Comparison of ENCODE assay signal across 20 cellular contexts in genomic region chr21:36549470-36549869, GRCh38.
DNase-seq lines count a peak whose midpoint lies in the region; ATAC-seq, FAIRE-seq and TF ChIP-seq lines count a peak whose summit lies in the region.
"Had no signal": no experiment of that assay in that cellular context is flagged by ENCODE, and none has a peak within 500 bp of the region (broad histone marks: within the 10 kb centered on the region; RNA-seq: fewer than 3 reads in every experiment).

No MANE protein-coding gene starts in this region.

- no peak overlapping the region for H3K27ac Mint-ChIP-seq in GM23338
- no peak overlapping the region for H3K27ac Mint-ChIP-seq in osteocyte (ENCODE audit: unreplicated experiment)
- H3K27ac Mint-ChIP-seq in stimulated activated naive B cell treated with anti-CD40 and anti-IgM and Interleukin-4, amounts not matched to agents 10 μg/mL and 1 μg/mL and 100 μg/mL, for 72 hours, result no peak overlapping the region
- H3K27ac Mint-ChIP-seq: IgD-negative memory B cell had no signal

- no peak overlapping the region for H2BK120ac ChIP-seq in H1 (replicated peaks; ENCODE audit: low read depth, low read length)

- H3K9me2 ChIP-seq in GM23338 (ENCODE audit: insufficient read depth), result 0 out of 2 replicates have a peak, but pooled peaks cover 6% of the 10 kb centered on the region

- H3K18ac ChIP-seq in H1 (ENCODE audit: extremely low read depth, low read length), result no peak overlapping the region

- H3K36me3 ChIP-seq in GM23338 (ENCODE audit: insufficient read depth) (no peaks in the 10 kb centered on the region), H1 (ENCODE audit: control insufficient read depth in 2 of 4, insufficient read depth in 4 of 4, low read length in 3 of 4) (no peaks in the 10 kb centered on the region)
- H3K36me3 ChIP-seq: BE2C, HAP-1 had no signal

- POLR2A ChIA-PET in H1 (lab: Charles Lee; ENCODE audit: partially characterized antibody), result no interaction called here

- H2AFZ ChIP-seq in GM23338 (no peak overlapping the region), H1 (ENCODE audit: low read length) (no peak overlapping the region)

- H3K4me1 Mint-ChIP-seq in GM23338 (peaks cover 16% of the 10 kb centered on the region; the same call in 2 of the 3 replicates), osteocyte (ENCODE audit: unreplicated experiment) (peaks cover 11% of the 10 kb centered on the region)
- peaks cover 0 to 2% of the 10 kb centered on the region in 2 donors for H3K4me1 Mint-ChIP-seq in stimulated activated naive B cell treated with anti-CD40 and anti-IgM and Interleukin-4, amounts not matched to agents 10 μg/mL and 1 μg/mL and 100 μg/mL, for 72 hours
- H3K4me1 Mint-ChIP-seq: CD4-positive, CD25-positive, alpha-beta regulatory T cell; CD8-positive, alpha-beta memory T cell; IgD-negative memory B cell had no signal

- H3K4ac ChIP-seq in H1 (replicated peaks; ENCODE audit: insufficient read length, low read depth, low read length), result no peak overlapping the region

- H3K79me1 ChIP-seq in H1 (ENCODE audit: low read depth, low read length), result no peaks in the 10 kb centered on the region

- H3K23ac ChIP-seq in H1 (ENCODE audit: insufficient read length), result no peak overlapping the region

- H3K36me3 Mint-ChIP-seq in GM23338 (ENCODE audit: low read depth) (no peaks in the 10 kb centered on the region), osteocyte (ENCODE audit: unreplicated experiment) (no peaks in the 10 kb centered on the region)
- no peaks in the 10 kb centered on the region for H3K36me3 Mint-ChIP-seq in stimulated activated naive B cell treated with anti-CD40 and anti-IgM and Interleukin-4, amounts not matched to agents 10 μg/mL and 1 μg/mL and 100 μg/mL, for 72 hours
- H3K36me3 Mint-ChIP-seq: CD4-positive, CD25-positive, alpha-beta regulatory T cell; CD8-positive, alpha-beta memory T cell; IgD-negative memory B cell had no signal

- no peak overlapping the region for H4K8ac ChIP-seq in H1 (ENCODE audit: extremely low read depth, insufficient read depth, low read length)

- H3K23me2 ChIP-seq in H1 (ENCODE audit: low read depth, low read length), result no peaks in the 10 kb centered on the region

- no peaks in the 10 kb centered on the region for H3F3A ChIP-seq in GM23338 (replicated peaks; ENCODE audit: low read depth)

- no peak for FAIRE-seq in H1 (lab: Jason Lieb, UNC)
- FAIRE-seq: A204.1, D721Med, G401.6, GM12891, HepG2 had no signal

- no peak overlapping the region; the same call in 1 of the 2 replicates for H2BK5ac ChIP-seq in H1 (ENCODE audit: low read depth, low read length)

- TF ChIP-seq EP300 in H1 (IDR thresholded peaks at IDR 0.05; ENCODE audit: borderline replicate concordance in 1 of 2, low read depth in 2 of 2, low read length in 2 of 2), result no peak

- no peak overlapping the region for H3K9ac ChIP-seq in H1 (replicated peaks in 1 of 4; ENCODE audit: extremely low read depth in 1 of 4, low read depth in 3 of 4, low read length in 3 of 4)

- no peak for TF ChIP-seq CTCF in GM23338 (conservative IDR thresholded peaks at IDR 0.05; ENCODE audit: low read depth in 2 of 2)
- no peak for TF ChIP-seq CTCF in H1 (IDR thresholded peaks at IDR 0.05; ENCODE audit: control extremely low read depth in 1 of 3, insufficient read depth in 1 of 3, low read depth in 1 of 3, low read length in 3 of 3)
- TF ChIP-seq CTCF in osteocyte (IDR thresholded peaks at IDR 0.05), result no peak

- no peaks in the 10 kb centered on the region for H3K79me2 ChIP-seq in GM23338 (replicated peaks; ENCODE audit: insufficient read depth)
- H3K79me2 ChIP-seq in H1 (ENCODE audit: control insufficient read depth in 1 of 2, insufficient read depth in 2 of 2, low read length in 2 of 2), result no peaks in the 10 kb centered on the region

- H3K56ac ChIP-seq in H1 (replicated peaks; ENCODE audit: insufficient read length, low read depth, low read length), result no peak overlapping the region

- CTCF ChIA-PET in H1 (lab: Charles Lee; ENCODE audit: partially characterized antibody), result interaction anchor here (0.6 to 1.8 kb wide), 7 partner anchors 13 to 1900 kb away, joined by 3 to 5 read pairs (median 3); no protein-coding TSS in a partner anchor

- DNase-seq in GM23338 (ENCODE audit: low spot score), result no peak
- peak; percentile 43 for DNase-seq in NCI-H146 (lab: John Stamatoyannopoulos, UW)
- DNase-seq in H1 (ENCODE audit: low read depth in 1 of 2, low spot score in 2 of 2), result peak in 1 of 2 experiments; percentile 41
- peak; percentile 68 for DNase-seq in osteocyte (ENCODE audit: extremely low spot score, unreplicated experiment)
- no peak for DNase-seq in activated CD4-positive, alpha-beta T cell treated with anti-CD3 and anti-CD28 coated beads, Interleukin-2, amount 50 U/mL, for 1 hour
- no peak for DNase-seq in stimulated activated naive B cell treated with anti-CD40 and anti-IgM and Interleukin-4, amounts not matched to agents 10 μg/mL and 1 μg/mL and 100 μg/mL, for 72 hours
- DNase-seq: ACHN; BE2C; C1 segment of cervical spinal cord; CD4-positive, CD25-positive, alpha-beta regulatory T cell; CD8-positive, alpha-beta memory T cell; COR-L47 had no signal

- H3K9me3 Mint-ChIP-seq in GM23338 (no peaks in the 10 kb centered on the region), osteocyte (ENCODE audit: unreplicated experiment) (no peaks in the 10 kb centered on the region)
- H3K9me3 Mint-ChIP-seq in stimulated activated naive B cell treated with anti-CD40 and anti-IgM and Interleukin-4, amounts not matched to agents 10 μg/mL and 1 μg/mL and 100 μg/mL, for 72 hours, result no peaks in the 10 kb centered on the region
- H3K9me3 Mint-ChIP-seq: CD8-positive, alpha-beta memory T cell; IgD-negative memory B cell had no signal

- 85% methylated on average over 7 of the region's 7 CpGs; no CpG with 5 or more reads in 1 of the 2 experiments for WGBS in H1 (ENCODE audit: extremely low coverage in 1 of 2, insufficient coverage in 1 of 2, insufficient read length in 1 of 2, insufficient replicate concordance in 2 of 2, low coverage in 1 of 2, low lambda C conversion rate in 2 of 2, missing lambda C conversion rate in 1 of 2), 2 experiments

- no peak overlapping the region for H2BK15ac ChIP-seq in H1 (ENCODE audit: low read length)

- H3K4me2 ChIP-seq in GM23338 (peak overlapping the region; percentile 11; the same call in 1 of the 2 replicates), H1 (ENCODE audit: insufficient read depth in 1 of 2, low read depth in 2 of 2, low read length in 2 of 2) (no peak overlapping the region)

- no peaks in the 10 kb centered on the region for H3K9me3 ChIP-seq in H1 (ENCODE audit: insufficient read depth in 2 of 2, low read depth in 1 of 2, low read length in 1 of 2)
- H3K9me3 ChIP-seq: BE2C, HAP-1 had no signal

- H3K4me1 ChIP-seq in GM23338 (ENCODE audit: insufficient read depth) (peaks cover 14% of the 10 kb centered on the region; the same call in 1 of the 2 replicates), H1 (replicated peaks in 1 of 4; ENCODE audit: control insufficient read depth in 3 of 4, insufficient read depth in 4 of 4, low read length in 3 of 4) (peaks cover 0 to 8% (median 1%) of the 10 kb centered on the region in 4 experiments; a peak in 4 of 7 replicates)
- H3K4me1 ChIP-seq: BE2C, HAP-1 had no signal

- H4K91ac ChIP-seq in H1 (replicated peaks; ENCODE audit: insufficient read length, low read length), result no peak overlapping the region

- no peaks in the 10 kb centered on the region for H3K27me3 ChIP-seq in GM23338 (ENCODE audit: insufficient read depth)
- no peaks in the 10 kb centered on the region for H3K27me3 ChIP-seq in H1 (replicated peaks in 1 of 4; ENCODE audit: control insufficient read depth in 3 of 4, extremely low read depth in 1 of 4, insufficient read depth in 3 of 4, low read length in 3 of 4)

- no peaks in the 10 kb centered on the region for H4K20me1 ChIP-seq in GM23338 (replicated peaks; ENCODE audit: insufficient read depth)
- no peaks in the 10 kb centered on the region for H4K20me1 ChIP-seq in H1 (replicated peaks in 1 of 2; ENCODE audit: control insufficient read depth in 1 of 2, insufficient read depth in 2 of 2, low read length in 2 of 2)

- H3K27me3 Mint-ChIP-seq in GM23338 (ENCODE audit: insufficient read depth, low read depth, poor library complexity) (peaks cover 7% of the 10 kb centered on the region), osteocyte (ENCODE audit: unreplicated experiment) (peaks cover 44% of the 10 kb centered on the region)
- H3K27me3 Mint-ChIP-seq in stimulated activated naive B cell treated with anti-CD40 and anti-IgM and Interleukin-4, amounts not matched to agents 10 μg/mL and 1 μg/mL and 100 μg/mL, for 72 hours, result peaks cover 0 to 17% of the 10 kb centered on the region in 2 donors

- 0 out of 2 replicates have a peak overlapping the region, but pooled peaks have one; percentile 7 for H2AK5ac ChIP-seq in H1 (ENCODE audit: low read depth, low read length)

- H2BK12ac ChIP-seq in H1 (ENCODE audit: low read depth, low read length), result no peak overlapping the region

- H3K4me3 ChIP-seq in GM23338 (no peak overlapping the region), H1 (ENCODE audit: extremely low read depth in 1 of 4, insufficient read depth in 2 of 4, low read depth in 3 of 4, low read length in 4 of 4) (no peak overlapping the region)
- H3K4me3 ChIP-seq: HAP-1 had no signal

- no peak overlapping the region for H2BK20ac ChIP-seq in H1 (ENCODE audit: low read length)

- H3K14ac ChIP-seq in H1 (ENCODE audit: insufficient read length), result no peak overlapping the region

- no peak overlapping the region for H4K5ac ChIP-seq in H1 (ENCODE audit: insufficient read length, low read depth, low read length)

- no peak for ATAC-seq in GM23338
- no peak for ATAC-seq in GM21528 (IDR thresholded peaks at IDR 0.05; ENCODE audit: low FRiP score, unreplicated experiment)
- ATAC-seq in stimulated activated naive B cell treated with anti-CD40 and anti-IgM and Interleukin-4, amounts not matched to agents 10 μg/mL and 1 μg/mL and 100 μg/mL, for 72 hours (replicated peaks), result no peak
- ATAC-seq: HepG2 had no signal

- H3K27ac ChIP-seq in GM23338 (ENCODE audit: low read depth) (no peak overlapping the region), H1 (ENCODE audit: low read depth, low read length) (no peak overlapping the region)

- H3K4me3 Mint-ChIP-seq in GM23338, result no peak overlapping the region
- H3K4me3 Mint-ChIP-seq in osteocyte (ENCODE audit: unreplicated experiment), result no peak overlapping the region
- H3K4me3 Mint-ChIP-seq in stimulated activated naive B cell treated with anti-CD40 and anti-IgM and Interleukin-4, amounts not matched to agents 10 μg/mL and 1 μg/mL and 100 μg/mL, for 72 hours, result no peak overlapping the region
- H3K4me3 Mint-ChIP-seq: CD4-positive, CD25-positive, alpha-beta regulatory T cell; CD8-positive, alpha-beta memory T cell; IgD-negative memory B cell had no signal

- TF ChIP-seq POLR2A in H1 (IDR thresholded peaks at IDR 0.05; ENCODE audit: control extremely low read depth in 1 of 2, low read depth in 2 of 2, low read length in 2 of 2), result no peak

- TF ChIP-seq RAD21 in H1 (IDR thresholded peaks at IDR 0.05 in 1 of 2, conservative IDR thresholded peaks at IDR 0.05 in 1 of 2; ENCODE audit: low read depth in 2 of 2, low read length in 2 of 2), result no peak

TF ChIP-seq in GM23338, 12 proteins besides CTCF, POLR2A, EP300 and RAD21 (continues in another document):
- no peak for TF ChIP-seq ZNF114 (CRISPR knock-in tag; IDR thresholded peaks at IDR 0.05)

TF ChIP-seq in H1, 55 proteins besides CTCF, POLR2A, EP300 and RAD21 (continues in another document):
- TF ChIP-seq RBBP5 (IDR thresholded peaks at IDR 0.05; ENCODE audit: borderline replicate concordance, low read depth, low read length) (no peak), MAFK (IDR thresholded peaks at IDR 0.05; ENCODE audit: low read depth, low read length) (no peak)

Comparison
In these comparisons a context has a peak if more than half of its experiments do, and no peak if none do; other contexts are left out.
1. DNase-seq: peak in NCI-H146 (single experiment) and osteocyte (single experiment); none in GM23338 (single experiment), activated CD4-positive, alpha-beta T cell treated with anti-CD3 and anti-CD28 coated beads, Interleukin-2, amount 50 U/mL, for 1 hour (single experiment) and stimulated activated naive B cell treated with anti-CD40 and anti-IgM and Interleukin-4, amounts not matched to agents 10 μg/mL and 1 μg/mL and 100 μg/mL, for 72 hours (single experiment).